17 cellular contexts compared by ENCODE assay signal in the genomic region with DNA sequence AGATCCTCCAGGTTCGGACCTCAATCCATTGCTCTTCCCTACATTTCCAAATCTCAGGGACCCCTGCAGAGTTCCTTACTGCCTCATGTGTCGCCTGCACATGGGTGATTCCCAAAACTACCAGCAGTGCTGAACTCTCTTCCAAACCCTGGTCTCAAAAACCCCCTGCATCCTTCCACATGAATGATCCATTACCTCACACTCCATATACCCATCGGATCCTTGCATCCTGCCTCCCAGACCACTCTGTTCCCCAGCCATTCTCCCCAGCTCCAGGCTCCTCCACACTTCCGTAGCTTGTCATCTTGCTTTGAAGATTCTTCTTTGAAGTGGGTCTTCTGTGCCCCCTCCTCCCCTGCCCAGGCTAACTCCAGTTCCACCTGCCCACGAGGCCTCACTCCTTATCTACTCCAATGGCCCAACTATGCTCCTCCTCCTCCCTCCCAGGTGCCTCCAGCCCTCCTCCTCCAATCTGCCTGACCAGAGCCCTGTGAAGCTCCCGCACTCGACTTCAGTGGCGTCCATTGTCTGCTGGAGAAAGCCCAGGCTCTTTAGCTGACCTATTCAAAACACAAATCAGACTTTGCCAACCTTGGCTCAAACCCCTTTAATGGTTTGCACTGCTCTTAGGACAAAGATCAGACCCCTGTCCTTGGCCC. TPM values are rescaled to one million over a fixed set of nuclear protein-coding genes. Genes with fewer than 3 reads are reported as not detected.
"Had no signal": no experiment of that assay in that cellular context is flagged by ENCODE, and none has a peak within 500 bp of the region (broad histone marks: within the 10 kb centered on the region; RNA-seq: fewer than 3 reads in every experiment).

No MANE protein-coding gene starts in this region.

- H3K4me3 Mint-ChIP-seq: activated CD4-positive, alpha-beta memory T cell treated with anti-CD3 and anti-CD28 coated beads, Interleukin-2, amount 10 ng/mL, durations not matched to agents 7 days and 5 days; activated CD8-positive, alpha-beta memory T cell treated with anti-CD3 and anti-CD28 coated beads, Interleukin-2, amount 10 ng/mL, durations not matched to agents 7 days and 5 days; activated naive CD8-positive, alpha-beta T cell; central memory CD8-positive, alpha-beta T cell; natural killer cell; type B pancreatic cell had no signal

- ATAC-seq: activated CD8-positive, alpha-beta memory T cell treated with anti-CD3 and anti-CD28 coated beads, Interleukin-2, amount 10 ng/mL, durations not matched to agents 7 days and 5 days; gastrocnemius medialis; natural killer cell; SK-N-SH treated with all-trans-retinoic acid at 6 μM for 48 hours; stimulated activated naive CD8-positive, alpha-beta T cell treated with anti-CD3 and anti-CD28 coated beads, Interleukin-15, Interleukin-2, amounts not matched to agents 100 U/mL and 50 U/mL, for 24 hours had no signal

- H3K27me3 ChIP-seq: gastrocnemius medialis, suprapubic skin had no signal

- H3K36me3 Mint-ChIP-seq: activated CD8-positive, alpha-beta memory T cell treated with anti-CD3 and anti-CD28 coated beads, Interleukin-2, amount 10 ng/mL, durations not matched to agents 7 days and 5 days; activated naive CD8-positive, alpha-beta T cell; natural killer cell; type B pancreatic cell had no signal

- H3K27ac Mint-ChIP-seq: activated CD4-positive, alpha-beta memory T cell treated with anti-CD3 and anti-CD28 coated beads, Interleukin-2, amount 10 ng/mL, durations not matched to agents 7 days and 5 days; activated CD8-positive, alpha-beta memory T cell treated with anti-CD3 and anti-CD28 coated beads, Interleukin-2, amount 10 ng/mL, durations not matched to agents 7 days and 5 days; activated naive CD8-positive, alpha-beta T cell; natural killer cell had no signal

- H3K27ac ChIP-seq: coronary artery, gastrocnemius medialis, psoas muscle, skin epidermis, suprapubic skin had no signal

- H3K4me3 ChIP-seq: coronary artery, gastrocnemius medialis, psoas muscle, skin epidermis, suprapubic skin had no signal

- DNase-seq: activated CD4-positive, alpha-beta T cell treated with anti-CD3 and anti-CD28 coated beads for 48 hours; amniotic stem cell; gastrocnemius medialis; head of caudate nucleus; natural killer cell; psoas muscle; stimulated activated naive CD8-positive, alpha-beta T cell treated with anti-CD3 and anti-CD28 coated beads, Interleukin-15, Interleukin-2, amounts not matched to agents 100 U/mL and 50 U/mL, for 24 hours; T1000 had no signal

- H3K9me3 Mint-ChIP-seq: activated CD4-positive, alpha-beta memory T cell treated with anti-CD3 and anti-CD28 coated beads, Interleukin-2, amount 10 ng/mL, durations not matched to agents 7 days and 5 days; central memory CD8-positive, alpha-beta T cell; natural killer cell; type B pancreatic cell had no signal

- H3K27me3 Mint-ChIP-seq: activated naive CD8-positive, alpha-beta T cell; type B pancreatic cell had no signal

RNA-seq across cellular contexts. Expression of a gene that starts 19.6 kb away (rescaled TPM):
- total RNA-seq: activated CD4-positive, alpha-beta memory T cell treated with anti-CD3 and anti-CD28 coated beads, Interleukin-2, amount 10 ng/mL, durations not matched to agents 7 days and 5 days; activated CD8-positive, alpha-beta memory T cell treated with anti-CD3 and anti-CD28 coated beads, Interleukin-2, amount 10 ng/mL, durations not matched to agents 7 days and 5 days had no signal
